In the genomic region with DNA sequence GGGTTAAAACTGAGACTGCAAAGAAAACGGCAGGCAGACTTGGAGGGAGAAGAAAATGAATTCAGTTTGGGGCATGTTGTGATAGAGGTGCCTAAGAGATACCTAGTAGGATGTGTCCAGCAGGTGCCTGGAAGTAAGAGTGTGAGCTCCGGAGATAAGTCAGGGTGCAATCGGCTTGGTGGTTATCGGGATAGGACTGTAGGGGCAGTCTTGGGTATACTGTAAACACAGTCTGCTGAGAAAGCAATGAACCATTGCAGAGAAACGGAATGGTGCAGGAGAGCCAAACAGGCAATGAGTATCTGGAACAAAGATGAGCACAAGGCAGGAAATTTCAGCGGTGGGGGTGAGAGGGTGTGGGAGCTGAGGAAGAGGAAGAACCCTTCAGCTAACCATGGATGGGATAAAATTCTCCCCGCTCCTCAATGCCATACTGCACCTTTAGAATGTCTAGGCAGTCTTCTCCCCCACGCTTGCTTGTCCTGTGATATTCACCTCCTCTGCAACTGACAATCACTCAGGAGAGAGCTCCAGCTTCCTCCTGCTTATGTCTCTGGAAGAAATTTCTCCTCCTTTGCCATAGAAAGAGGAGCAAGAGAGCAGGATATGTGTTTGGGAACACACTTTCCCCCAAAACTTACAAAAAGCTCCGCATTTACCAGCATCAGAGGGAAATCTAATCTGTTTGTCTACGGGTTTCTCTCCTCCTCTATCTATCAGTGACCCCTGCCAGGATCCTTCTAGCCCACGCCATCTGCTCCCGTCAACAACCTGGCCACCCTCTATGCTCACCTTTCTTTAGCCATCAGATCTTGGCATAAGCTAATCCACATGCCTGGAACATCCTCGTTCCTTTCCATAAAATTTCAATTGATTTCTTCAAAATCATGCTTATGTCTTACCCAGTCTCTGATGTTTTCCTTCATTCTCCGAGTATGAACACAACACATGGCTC, we compare ENCODE assay signal across 12 cellular contexts.
DNase-seq lines count a peak whose midpoint lies in the region; ATAC-seq and TF ChIP-seq lines count a peak whose summit lies in the region.
"Had no signal": no experiment of that assay in that cellular context is flagged by ENCODE, and none has a peak within 500 bp of the region (broad histone marks: within the 10 kb centered on the region; RNA-seq: fewer than 3 reads in every experiment).

No MANE protein-coding gene starts in this region.

- H3K79me2 ChIP-seq in DND-41 (ENCODE audit: insufficient read depth, low read length): no peaks in the 10 kb centered on the region

- peaks cover 8% of the 10 kb centered on the region for H3K4me1 ChIP-seq in DND-41 (ENCODE audit: insufficient read depth, low read length)

- no peaks in the 10 kb centered on the region for H4K20me1 ChIP-seq in DND-41 (ENCODE audit: insufficient read depth, low read length)

- peak overlapping the region; percentile 67 to 92 for H3K27ac Mint-ChIP-seq in natural killer cell

- H3K4me1 Mint-ChIP-seq in natural killer cell: peaks cover 47 to 70% of the 10 kb centered on the region in 2 donors

- intact Hi-C loops in natural killer cell (cut with micrococcal nuclease): no loop called here

- H3K9me3 ChIP-seq in DND-41 (ENCODE audit: insufficient read depth, low read length, severe bottlenecking): no peaks in the 10 kb centered on the region
- H3K9me3 ChIP-seq: left lung, stomach had no signal

- no peak for ATAC-seq in DND-41 (ENCODE audit: insufficient read depth, low read depth)
- no peak for ATAC-seq in natural killer cell
- ATAC-seq: left lung had no signal

- DNase-seq in DND-41: no peak
- peak; percentile 43 for DNase-seq in KBM-7
- peak; percentile 16 for DNase-seq in amniotic epithelial cell (ENCODE audit: low read depth)
- no peak for DNase-seq in natural killer cell
- DNase-seq in activated naive CD4-positive, alpha-beta T cell treated with anti-CD3 and anti-CD28 coated beads, Interleukin-2, amount 50 U/mL, for 16 hours: no peak
- no peak for DNase-seq in DMS79 treated with DMSO at 0.1 percent for 48 hours (lab: John Stamatoyannopoulos, UW)
- DNase-seq in activated gamma-delta T cell (lab: John Stamatoyannopoulos, UW): no peak
- DNase-seq in H4 (ENCODE audit: low spot score): no peak
- DNase-seq: activated CD4-positive, alpha-beta T cell treated with anti-CD3 and anti-CD28 coated beads for 1 hour; foreskin melanocyte; left lung; stomach had no signal

- in situ Hi-C loops in KBM-7 (cut with MboI; ENCODE audit: low pct_unique_long_range_greater_than_20kb, low sequenced_read_pairs): no loop called here

- H3K36me3 ChIP-seq in DND-41 (ENCODE audit: insufficient read depth, low read length): no peaks in the 10 kb centered on the region
- H3K36me3 ChIP-seq: left lung, stomach had no signal

- no peak overlapping the region for H3K4me3 Mint-ChIP-seq in natural killer cell

- no peaks in the 10 kb centered on the region for H3K36me3 Mint-ChIP-seq in natural killer cell

- no peak overlapping the region for H3K27ac ChIP-seq in DND-41 (ENCODE audit: low read length)

- no peak overlapping the region for H2AFZ ChIP-seq in DND-41 (ENCODE audit: low read depth, low read length)

- no peak overlapping the region for H3K4me2 ChIP-seq in DND-41 (ENCODE audit: insufficient read depth, low read length)

- no peaks in the 10 kb centered on the region for H3K9me3 Mint-ChIP-seq in natural killer cell

- peak; percentile 10 for TF ChIP-seq CTCF in DND-41 (IDR thresholded peaks at IDR 0.05; ENCODE audit: borderline replicate concordance, extremely low read depth, low read length, poor library complexity, severe bottlenecking)
- no peak for TF ChIP-seq CTCF in natural killer cell (IDR thresholded peaks at IDR 0.05)

- no peak overlapping the region for H3K9ac ChIP-seq in DND-41 (ENCODE audit: low read depth, low read length)

- H3K27me3 Mint-ChIP-seq in natural killer cell (ENCODE audit: low read depth in 2 of 2): no peaks in the 10 kb centered on the region

- no peaks in the 10 kb centered on the region for H3K27me3 ChIP-seq in DND-41 (ENCODE audit: insufficient read depth, low read length, poor library complexity)
- H3K27me3 ChIP-seq: left lung, stomach had no signal

- H3K4me3 ChIP-seq in DND-41 (ENCODE audit: low read depth in 1 of 2, low read length in 2 of 2): no peak overlapping the region
- H3K4me3 ChIP-seq: left lung, stomach had no signal

Comparison
In these comparisons a context has a peak if more than half of its experiments do, and no peak if none do; other contexts are left out.
1. DNase-seq: peak in KBM-7 (single experiment) and amniotic epithelial cell (single experiment); none in DND-41 (single experiment), natural killer cell (single experiment), activated naive CD4-positive, alpha-beta T cell treated with anti-CD3 and anti-CD28 coated beads, Interleukin-2, amount 50 U/mL, for 16 hours (single experiment), DMS79 treated with DMSO at 0.1 percent for 48 hours (single experiment), activated gamma-delta T cell (single experiment) and H4 (single experiment).